In the genomic region with DNA sequence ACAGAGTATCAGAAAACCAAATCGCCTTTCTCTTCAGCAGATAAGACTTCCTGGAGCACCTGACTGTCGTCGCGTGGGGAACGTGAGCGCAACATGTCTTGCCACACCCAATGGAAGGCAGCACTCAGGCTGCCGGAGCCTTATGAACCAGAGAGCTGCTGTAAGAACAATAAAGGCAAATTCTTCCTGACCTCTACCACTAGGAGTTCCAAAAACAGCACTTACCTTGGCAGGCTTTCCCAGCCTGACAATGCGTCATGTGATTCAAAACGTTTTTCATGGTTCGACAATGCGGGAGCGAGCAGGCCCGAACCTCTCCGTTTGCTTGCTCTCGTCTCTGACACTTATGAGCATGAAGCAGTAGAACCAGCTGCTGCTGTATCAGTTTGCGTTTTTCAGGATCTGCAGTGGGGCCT, we compare ENCODE assay signal across 13 cellular contexts.
A peak's percentile ranks its signal among the peaks of the same experiment; 100 is the strongest.
DNase-seq lines count a peak whose midpoint lies in the region; ATAC-seq, FAIRE-seq and TF ChIP-seq lines count a peak whose summit lies in the region.
"Had no signal": no experiment of that assay in that cellular context is flagged by ENCODE, and none has a peak within 500 bp of the region (broad histone marks: within the 10 kb centered on the region; RNA-seq: fewer than 3 reads in every experiment).

No MANE protein-coding gene starts in this region.

- no peak overlapping the region for H3K27ac ChIP-seq in H1 (ENCODE audit: low read depth, low read length)
- no peak overlapping the region for H3K27ac ChIP-seq in right lobe of liver
- H3K27ac ChIP-seq: PC-9 had no signal

- 91% methylated on average over 16 of the region's 16 CpGs; no CpG with 5 or more reads in 1 of the 2 experiments for WGBS in H1 (ENCODE audit: extremely low coverage in 1 of 2, insufficient coverage in 1 of 2, insufficient read length in 1 of 2, insufficient replicate concordance in 2 of 2, low coverage in 1 of 2, low lambda C conversion rate in 2 of 2, missing lambda C conversion rate in 1 of 2), 2 experiments
- 80% methylated on average over 16 of the region's 16 CpGs for WGBS in right lobe of liver (ENCODE audit: insufficient coverage, low coverage, low lambda C conversion rate, missing lambda C conversion rate)

- no peak overlapping the region for H2BK120ac ChIP-seq in H1 (replicated peaks; ENCODE audit: low read depth, low read length)

- no peak overlapping the region for H4K8ac ChIP-seq in H1 (ENCODE audit: extremely low read depth, insufficient read depth, low read length)

- peaks cover 13% of the 10 kb centered on the region for H3K79me1 ChIP-seq in H1 (ENCODE audit: low read depth, low read length)

- no peak overlapping the region for H2BK20ac ChIP-seq in H1 (ENCODE audit: low read length)

- ATAC-seq in stimulated activated memory B cell treated with anti-CD40 and anti-IgM and Interleukin-4, amounts not matched to agents 10 μg/mL and 1 μg/mL and 100 μg/mL, for 72 hours, result no peak
- ATAC-seq in right lobe of liver (no peak), GM18511 (IDR thresholded peaks at IDR 0.05; ENCODE audit: unreplicated experiment) (no peak)

- H2BK5ac ChIP-seq in H1 (ENCODE audit: low read depth, low read length), result no peak overlapping the region

- TF ChIP-seq POLR2A in H1 (IDR thresholded peaks at IDR 0.05; ENCODE audit: control extremely low read depth in 1 of 2, low read depth in 2 of 2, low read length in 2 of 2) (no peak), right lobe of liver (IDR thresholded peaks at IDR 0.05) (no peak)

- TF ChIP-seq EP300 in H1 (IDR thresholded peaks at IDR 0.05; ENCODE audit: borderline replicate concordance in 1 of 2, low read depth in 2 of 2, low read length in 2 of 2), result no peak

- in situ Hi-C loops in KBM-7 (cut with MboI; ENCODE audit: low pct_unique_long_range_greater_than_20kb, low sequenced_read_pairs), result no loop called here

- no peak for FAIRE-seq in H1 (lab: Jason Lieb, UNC)

- peaks cover 0 to 2% (median 0%) of the 10 kb centered on the region in 4 experiments; a peak in 2 of 7 replicates for H3K4me1 ChIP-seq in H1 (replicated peaks in 1 of 4; ENCODE audit: control insufficient read depth in 3 of 4, insufficient read depth in 4 of 4, low read length in 3 of 4)
- H3K4me1 ChIP-seq in right lobe of liver, result peaks cover 0 to 19% (median 10%) of the 10 kb centered on the region in 4 donors

- H3K9me3 ChIP-seq in H1 (ENCODE audit: insufficient read depth in 2 of 2, low read depth in 1 of 2, low read length in 1 of 2) (no peaks in the 10 kb centered on the region), right lobe of liver (no peaks in the 10 kb centered on the region)

- H3K23ac ChIP-seq in H1 (ENCODE audit: insufficient read length), result no peak overlapping the region

- H3K4me1 Mint-ChIP-seq in immature natural killer cell, result peaks cover 88 to 93% of the 10 kb centered on the region in 2 donors
- peaks cover 77% of the 10 kb centered on the region for H3K4me1 Mint-ChIP-seq in stimulated activated memory B cell treated with anti-CD40 and anti-IgM and Interleukin-4, amounts not matched to agents 10 μg/mL and 1 μg/mL and 100 μg/mL, for 72 hours

- DNase-seq in NCI-H2196 treated with DMSO at 0.1 percent for 48 hours (lab: John Stamatoyannopoulos, UW; ENCODE audit: unreplicated experiment) (peak; percentile 16), H1 (ENCODE audit: low read depth in 1 of 2, low spot score in 2 of 2) (no peak), immature natural killer cell (no peak), KBM-7 (no peak), right lobe of liver (no peak), iPS-NIHi11 (ENCODE audit: low spot score) (no peak)
- DNase-seq: activated naive CD8-positive, alpha-beta T cell treated with anti-CD3 and anti-CD28 coated beads, Interleukin-2, amount 10 ng/mL, durations not matched to agents 7 days and 5 days; IMR-90; PC-9; T1000 had no signal

- H4K5ac ChIP-seq in H1 (ENCODE audit: insufficient read length, low read depth, low read length), result no peak overlapping the region

- H3K27me3 ChIP-seq in H1 (replicated peaks in 1 of 4; ENCODE audit: control insufficient read depth in 3 of 4, extremely low read depth in 1 of 4, insufficient read depth in 3 of 4, low read length in 3 of 4) (no peaks in the 10 kb centered on the region), right lobe of liver (no peaks in the 10 kb centered on the region)

- no peak overlapping the region for H3K14ac ChIP-seq in H1 (ENCODE audit: insufficient read length)

- intact Hi-C loops in right lobe of liver (cut with DNase I), result no loop called here

- H3K4me3 ChIP-seq in H1 (ENCODE audit: extremely low read depth in 1 of 4, insufficient read depth in 2 of 4, low read depth in 3 of 4, low read length in 4 of 4) (no peak overlapping the region), right lobe of liver (no peak overlapping the region)
- H3K4me3 ChIP-seq: PC-9 had no signal

- no peak overlapping the region for H3K4me2 ChIP-seq in H1 (ENCODE audit: insufficient read depth in 1 of 2, low read depth in 2 of 2, low read length in 2 of 2)
- H3K4me2 ChIP-seq: PC-9 had no signal

- H3K9me3 Mint-ChIP-seq in immature natural killer cell, result no peaks in the 10 kb centered on the region
- no peaks in the 10 kb centered on the region for H3K9me3 Mint-ChIP-seq in stimulated activated memory B cell treated with anti-CD40 and anti-IgM and Interleukin-4, amounts not matched to agents 10 μg/mL and 1 μg/mL and 100 μg/mL, for 72 hours
- H3K9me3 Mint-ChIP-seq: activated naive CD8-positive, alpha-beta T cell treated with anti-CD3 and anti-CD28 coated beads, Interleukin-2, amount 10 ng/mL, durations not matched to agents 7 days and 5 days; CD14-positive monocyte had no signal

- no peak overlapping the region for H3K4ac ChIP-seq in H1 (replicated peaks; ENCODE audit: insufficient read length, low read depth, low read length)

- H4K91ac ChIP-seq in H1 (replicated peaks; ENCODE audit: insufficient read length, low read length), result no peak overlapping the region

- H2AFZ ChIP-seq in H1 (ENCODE audit: low read length), result no peak overlapping the region
- H2AFZ ChIP-seq: PC-9 had no signal

- peak in 1 of 2 experiments; percentile 23; a peak in 1 of 4 replicates for TF ChIP-seq RAD21 in H1 (IDR thresholded peaks at IDR 0.05 in 1 of 2, conservative IDR thresholded peaks at IDR 0.05 in 1 of 2; ENCODE audit: low read depth in 2 of 2, low read length in 2 of 2)

- POLR2A ChIA-PET in H1 (lab: Charles Lee; ENCODE audit: partially characterized antibody), result no interaction called here

- no peak overlapping the region for H2BK12ac ChIP-seq in H1 (ENCODE audit: low read depth, low read length)

- peaks cover 6 to 11% of the 10 kb centered on the region in 2 experiments for H4K20me1 ChIP-seq in H1 (replicated peaks in 1 of 2; ENCODE audit: control insufficient read depth in 1 of 2, insufficient read depth in 2 of 2, low read length in 2 of 2)

- no peak overlapping the region for H3K9ac ChIP-seq in H1 (replicated peaks in 1 of 4; ENCODE audit: extremely low read depth in 1 of 4, low read depth in 3 of 4, low read length in 3 of 4)

- H3K4me3 Mint-ChIP-seq in immature natural killer cell, result peak overlapping the region; percentile 40 to 62 (median 53)
- no peak overlapping the region for H3K4me3 Mint-ChIP-seq in stimulated activated memory B cell treated with anti-CD40 and anti-IgM and Interleukin-4, amounts not matched to agents 10 μg/mL and 1 μg/mL and 100 μg/mL, for 72 hours
- H3K4me3 Mint-ChIP-seq: activated naive CD8-positive, alpha-beta T cell treated with anti-CD3 and anti-CD28 coated beads, Interleukin-2, amount 10 ng/mL, durations not matched to agents 7 days and 5 days; CD14-positive monocyte had no signal

- H3K36me3 Mint-ChIP-seq in immature natural killer cell, result peaks cover 20 to 31% (median 24%) of the 10 kb centered on the region in 3 donors
- H3K36me3 Mint-ChIP-seq in stimulated activated memory B cell treated with anti-CD40 and anti-IgM and Interleukin-4, amounts not matched to agents 10 μg/mL and 1 μg/mL and 100 μg/mL, for 72 hours, result peaks cover 35% of the 10 kb centered on the region

- no peaks in the 10 kb centered on the region for H3K23me2 ChIP-seq in H1 (ENCODE audit: low read depth, low read length)

- CTCF ChIA-PET in H1 (lab: Charles Lee; ENCODE audit: partially characterized antibody), result interaction anchor here (0.8 to 1.0 kb wide), 2 partner anchors 34 to 64 kb away, joined by 3 read pairs; no protein-coding TSS in a partner anchor

- H3K79me2 ChIP-seq in H1 (ENCODE audit: control insufficient read depth in 1 of 2, insufficient read depth in 2 of 2, low read length in 2 of 2), result peaks cover 0 to 57% of the 10 kb centered on the region in 2 experiments

- peak overlapping the region in 1 of 6 donors; percentile 47 for H3K27ac Mint-ChIP-seq in immature natural killer cell
- H3K27ac Mint-ChIP-seq in stimulated activated memory B cell treated with anti-CD40 and anti-IgM and Interleukin-4, amounts not matched to agents 10 μg/mL and 1 μg/mL and 100 μg/mL, for 72 hours, result peak overlapping the region; percentile 60
- H3K27ac Mint-ChIP-seq: activated naive CD8-positive, alpha-beta T cell treated with anti-CD3 and anti-CD28 coated beads, Interleukin-2, amount 10 ng/mL, durations not matched to agents 7 days and 5 days had no signal

- TF ChIP-seq CTCF in H1 (IDR thresholded peaks at IDR 0.05; ENCODE audit: control extremely low read depth in 1 of 3, insufficient read depth in 1 of 3, low read depth in 1 of 3, low read length in 3 of 3) (peak in 2 of 3 experiments; percentile 3 to 18; a peak in 1 of 4 replicates), right lobe of liver (IDR thresholded peaks at IDR 0.05) (no peak)

- H2BK15ac ChIP-seq in H1 (ENCODE audit: low read length), result no peak overlapping the region

- no peak overlapping the region for H2AK5ac ChIP-seq in H1 (ENCODE audit: low read depth, low read length)

- H3K18ac ChIP-seq in H1 (ENCODE audit: extremely low read depth, low read length), result no peak overlapping the region

- no peak overlapping the region for H3K56ac ChIP-seq in H1 (replicated peaks; ENCODE audit: insufficient read length, low read depth, low read length)

- H3K27me3 Mint-ChIP-seq in immature natural killer cell (ENCODE audit: low read depth in 3 of 3), result peaks cover 6 to 9% (median 9%) of the 10 kb centered on the region in 3 donors
- no peaks in the 10 kb centered on the region for H3K27me3 Mint-ChIP-seq in stimulated activated memory B cell treated with anti-CD40 and anti-IgM and Interleukin-4, amounts not matched to agents 10 μg/mL and 1 μg/mL and 100 μg/mL, for 72 hours

- H3K36me3 ChIP-seq in H1 (ENCODE audit: control insufficient read depth in 2 of 4, insufficient read depth in 4 of 4, low read length in 3 of 4) (peaks cover 6 to 22% (median 13%) of the 10 kb centered on the region in 4 experiments; a peak in 6 of 8 replicates), right lobe of liver (peaks cover 3 to 34% (median 12%) of the 10 kb centered on the region in 4 donors)

TF ChIP-seq in H1, 55 proteins besides CTCF, POLR2A, EP300 and RAD21 (continues in another document):
- TF ChIP-seq, protein P1, sequence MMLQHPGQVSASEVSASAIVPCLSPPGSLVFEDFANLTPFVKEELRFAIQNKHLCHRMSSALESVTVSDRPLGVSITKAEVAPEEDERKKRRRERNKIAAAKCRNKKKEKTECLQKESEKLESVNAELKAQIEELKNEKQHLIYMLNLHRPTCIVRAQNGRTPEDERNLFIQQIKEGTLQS (IDR thresholded peaks at IDR 0.05; ENCODE audit: insufficient read depth, low read depth, low read length), result 0 out of 2 replicates have a peak, but pooled peaks have one; percentile 17
- TF ChIP-seq RNF2 (IDR thresholded peaks at IDR 0.05; ENCODE audit: borderline replicate concordance, low read depth, low read length, missing control alignments, poor library complexity, severe bottlenecking), result no peak

Comparison
In these comparisons a context has a peak if more than half of its experiments do, and no peak if none do; other contexts are left out.
1. CTCF ChIP-seq: peak in H1 (2 of 3); none in right lobe of liver (0 of 4).